ENCODE assay signal across 21 cellular contexts in the genomic region with DNA sequence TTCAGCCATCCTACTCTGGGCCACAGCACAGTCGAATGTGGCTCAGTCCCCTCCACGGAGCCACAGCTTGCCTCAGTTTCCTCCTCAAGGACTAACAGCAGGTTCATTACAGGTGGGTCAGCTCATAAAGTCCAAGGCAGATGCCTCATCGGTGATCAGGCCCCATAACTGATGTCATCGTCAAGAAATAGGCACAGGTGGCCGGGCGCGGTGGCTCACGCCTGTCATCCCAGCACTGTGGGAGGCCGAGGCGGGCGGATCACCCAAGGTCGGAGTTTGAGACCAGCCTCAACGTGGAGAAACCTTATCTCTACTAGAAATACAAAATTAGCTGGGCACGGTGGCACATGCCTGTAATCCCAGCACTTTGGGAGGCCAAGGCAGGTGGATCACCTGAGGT. TPM values are rescaled to one million over a fixed set of nuclear protein-coding genes. Genes with fewer than 3 reads are reported as not detected.
DNase-seq lines count a peak whose midpoint lies in the region; ATAC-seq and TF ChIP-seq lines count a peak whose summit lies in the region.
"Had no signal": no experiment of that assay in that cellular context is flagged by ENCODE, and none has a peak within 500 bp of the region (broad histone marks: within the 10 kb centered on the region; RNA-seq: fewer than 3 reads in every experiment).

No MANE protein-coding gene starts in this region.

- H3F3A ChIP-seq in GM23248 (ENCODE audit: insufficient read depth) = peaks cover 12% of the 10 kb centered on the region

- no peaks in the 10 kb centered on the region for H3K27me3 ChIP-seq in psoas muscle (ENCODE audit: insufficient read depth in 3 of 3, low read length in 2 of 3)
- H3K27me3 ChIP-seq in GM23248 (replicated peaks; ENCODE audit: insufficient read depth) = no peaks in the 10 kb centered on the region
- H3K27me3 ChIP-seq: hepatocyte had no signal

- no peak for TF ChIP-seq CTCF in 22Rv1 (IDR thresholded peaks at IDR 0.05)
- no peak for TF ChIP-seq CTCF in HEK293 (tag by site-specific recombination; IDR thresholded peaks at IDR 0.05)
- TF ChIP-seq CTCF in psoas muscle (IDR thresholded peaks at IDR 0.05) = no peak

- no peak for ATAC-seq in effector memory CD8-positive, alpha-beta T cell (replicated peaks)
- no peak for ATAC-seq in psoas muscle

- no peaks in the 10 kb centered on the region for H3K9me2 ChIP-seq in GM23248 (ENCODE audit: insufficient read depth)

- H3K4me3 Mint-ChIP-seq in effector memory CD8-positive, alpha-beta T cell = peak overlapping the region; percentile 54 to 77
- H3K4me3 Mint-ChIP-seq: activated B cell treated with CpG ODN at 0.5 μM for 24 hours had no signal

- no peak overlapping the region for H3K9ac ChIP-seq in GM23248
- H3K9ac ChIP-seq: KMS-11, parathyroid adenoma had no signal

- H3K9me3 Mint-ChIP-seq in effector memory CD8-positive, alpha-beta T cell = no peaks in the 10 kb centered on the region
- H3K9me3 Mint-ChIP-seq: activated B cell treated with CpG ODN at 0.5 μM for 24 hours had no signal

- peaks cover 39% of the 10 kb centered on the region for H3K36me3 Mint-ChIP-seq in effector memory CD8-positive, alpha-beta T cell (ENCODE audit: insufficient read depth)

- H3K27me3 Mint-ChIP-seq in effector memory CD8-positive, alpha-beta T cell = no peaks in the 10 kb centered on the region
- H3K27me3 Mint-ChIP-seq: activated B cell treated with CpG ODN at 0.5 μM for 24 hours had no signal

- no peaks in the 10 kb centered on the region for H3K9me3 ChIP-seq in HEK293 (ENCODE audit: control insufficient read depth, insufficient read depth, low read depth, low read length)
- no peaks in the 10 kb centered on the region for H3K9me3 ChIP-seq in psoas muscle
- no peaks in the 10 kb centered on the region for H3K9me3 ChIP-seq in GM23248 (ENCODE audit: low read depth)

- intact Hi-C loops in psoas muscle (cut with DNase I) = no loop called here

- CTCF ChIA-PET in HEK293 (lab: Yijun Ruan, JAX) = interaction anchor here (0.6 to 0.7 kb wide), 2 partner anchors 320 to 416 kb away, joined by 3 to 5 read pairs; no protein-coding TSS in a partner anchor

- POLR2A ChIA-PET in HEK293 (lab: Yijun Ruan, JAX) = no interaction called here

- H3K27ac Mint-ChIP-seq in effector memory CD8-positive, alpha-beta T cell = peak overlapping the region; percentile 58 to 84

- no peak overlapping the region for H3K4me2 ChIP-seq in GM23248 (ENCODE audit: unreplicated experiment)
- H3K4me2 ChIP-seq: hepatocyte, KMS-11 had no signal

- H3K27ac ChIP-seq in 22Rv1 (peak overlapping the region; percentile 20; the same call in 1 of the 2 replicates), HEK293 (ENCODE audit: extremely low read depth, low read depth, low read length) (no peak overlapping the region), psoas muscle (peak overlapping the region; percentile 96), GM23248 (no peak overlapping the region)
- H3K27ac ChIP-seq: hepatocyte, HL-60, KMS-11, parathyroid adenoma had no signal

- H3K4me3 ChIP-seq in HEK293 (ENCODE audit: low read depth, low read length) = no peak overlapping the region
- peak overlapping the region; percentile 58 for H3K4me3 ChIP-seq in psoas muscle
- H3K4me3 ChIP-seq in GM23248 = no peak overlapping the region
- H3K4me3 ChIP-seq: hepatocyte had no signal

- peaks cover 43 to 44% of the 10 kb centered on the region in 2 donors for H3K4me1 Mint-ChIP-seq in effector memory CD8-positive, alpha-beta T cell (ENCODE audit: low read depth in 2 of 2)

- no peaks in the 10 kb centered on the region; the same call in 1 of the 2 replicates for H4K20me1 ChIP-seq in GM23248 (ENCODE audit: insufficient read depth)

- H3K4me1 ChIP-seq in HEK293 (ENCODE audit: control insufficient read depth, insufficient read depth, low read length) (peaks cover 3% of the 10 kb centered on the region; the same call in 1 of the 2 replicates), psoas muscle (peaks cover 81% of the 10 kb centered on the region), GM23248 (ENCODE audit: insufficient read depth) (peaks cover 27% of the 10 kb centered on the region)

- WGBS in psoas muscle, 3 donors = 52 to 59% (median 54%) methylated on average over 12 to 14 of the region's 14 CpGs
- 84 to 86% methylated on average over 14 of the region's 14 CpGs for WGBS in GM23248 (ENCODE audit: low coverage in 1 of 2, low lambda C conversion rate in 2 of 2, missing lambda C conversion rate in 2 of 2), 2 experiments

- in situ Hi-C loops in GM23248 (cut with MboI) = no loop called here

- no peak overlapping the region for H2AFZ ChIP-seq in GM23248
- H2AFZ ChIP-seq: hepatocyte, parathyroid adenoma had no signal

- peaks cover 77% of the 10 kb centered on the region for H3K79me2 ChIP-seq in GM23248 (ENCODE audit: insufficient read depth)

- no peak for DNase-seq in effector memory CD8-positive, alpha-beta T cell
- DNase-seq in psoas muscle (no peak), GM23248 (no peak), hypothalamus (lab: John Stamatoyannopoulos, UW) (no peak), NCI-H1436 treated with DMSO at 0.1 percent for 48 hours (lab: John Stamatoyannopoulos, UW) (no peak)
- no peak for DNase-seq in stimulated activated CD4-positive, alpha-beta T cell treated with anti-CD3 and anti-CD28 coated beads, Interleukin-4, amount 100 ng/mL, for 4 hours
- DNase-seq: activated B cell treated with CpG ODN at 0.5 μM for 24 hours; activated gamma-delta T cell; Calu3; GOT3; NCI-H1417 treated with DMSO at 0.1 percent for 48 hours; NCI-H2227 treated with DMSO at 0.1 percent for 48 hours; SHP77; stimulated activated naive CD4-positive, alpha-beta T cell treated with Interleukin-2 at 50 U/mL for 16 hours had no signal

- H3K36me3 ChIP-seq in HEK293 (ENCODE audit: control insufficient read depth in 2 of 2, insufficient read depth in 1 of 2, low read length in 2 of 2) = peaks cover 0 to 5% of the 10 kb centered on the region in 2 experiments; a peak in 1 of 3 replicates
- no peaks in the 10 kb centered on the region for H3K36me3 ChIP-seq in psoas muscle (ENCODE audit: insufficient read depth in 1 of 2, low read depth in 1 of 2)
- H3K36me3 ChIP-seq in GM23248 (ENCODE audit: low read depth) = no peaks in the 10 kb centered on the region

TF ChIP-seq in HEK293, 187 proteins besides CTCF, POLR2A, EP300 and RAD21 (continues in another document):
- TF ChIP-seq KLF17 (tag by site-specific recombination; IDR thresholded peaks at IDR 0.05) = peak; percentile 78
- TF ChIP-seq ZNF394 (tag by site-specific recombination; IDR thresholded peaks at IDR 0.05; ENCODE audit: borderline replicate concordance) = no peak
- TF ChIP-seq GLIS1 (tag by site-specific recombination; IDR thresholded peaks at IDR 0.05) = peak; percentile 72
- no peak for TF ChIP-seq ZNF2 (tag by site-specific recombination; IDR thresholded peaks at IDR 0.05)
- TF ChIP-seq, protein P1, sequence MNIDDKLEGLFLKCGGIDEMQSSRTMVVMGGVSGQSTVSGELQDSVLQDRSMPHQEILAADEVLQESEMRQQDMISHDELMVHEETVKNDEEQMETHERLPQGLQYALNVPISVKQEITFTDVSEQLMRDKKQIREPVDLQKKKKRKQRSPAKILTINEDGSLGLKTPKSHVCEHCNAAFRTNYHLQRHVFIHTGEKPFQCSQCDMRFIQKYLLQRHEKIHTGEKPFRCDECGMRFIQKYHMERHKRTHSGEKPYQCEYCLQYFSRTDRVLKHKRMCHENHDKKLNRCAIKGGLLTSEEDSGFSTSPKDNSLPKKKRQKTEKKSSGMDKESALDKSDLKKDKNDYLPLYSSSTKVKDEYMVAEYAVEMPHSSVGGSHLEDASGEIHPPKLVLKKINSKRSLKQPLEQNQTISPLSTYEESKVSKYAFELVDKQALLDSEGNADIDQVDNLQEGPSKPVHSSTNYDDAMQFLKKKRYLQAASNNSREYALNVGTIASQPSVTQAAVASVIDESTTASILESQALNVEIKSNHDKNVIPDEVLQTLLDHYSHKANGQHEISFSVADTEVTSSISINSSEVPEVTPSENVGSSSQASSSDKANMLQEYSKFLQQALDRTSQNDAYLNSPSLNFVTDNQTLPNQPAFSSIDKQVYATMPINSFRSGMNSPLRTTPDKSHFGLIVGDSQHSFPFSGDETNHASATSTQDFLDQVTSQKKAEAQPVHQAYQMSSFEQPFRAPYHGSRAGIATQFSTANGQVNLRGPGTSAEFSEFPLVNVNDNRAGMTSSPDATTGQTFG (tag by site-specific recombination; IDR thresholded peaks at IDR 0.05; ENCODE audit: borderline replicate concordance) = no peak
- TF ChIP-seq SCRT1 (tag by site-specific recombination; IDR thresholded peaks at IDR 0.05; ENCODE audit: borderline replicate concordance) = 0 out of 2 replicates have a peak, but pooled peaks have one; percentile 33

RNA-seq across cellular contexts. Expression of gene UCKL1, which starts 3.4 kb away (rescaled TPM):
- 10 to 100 TPM; 23.2 to 37.0 (median 35.5) TPM for total RNA-seq in psoas muscle
- 10 to 100 TPM; 22.9 to 42.4 (median 40.5) TPM for polyA plus RNA-seq in psoas muscle
- 17.6 and 21.5 TPM in 2 replicates for total RNA-seq in GM23248 (2014; rRNA removed; shearing (Covaris generic))
- polyA plus RNA-seq in GM23248 (2016; fragmentation: Nextera tagmentation; extraction: Ambion mirVana) = 28.8 and 33.4 TPM in 2 replicates

RNA-seq across cellular contexts. Expression of gene ZNF512B, which starts 17.0 kb away (rescaled TPM):
- total RNA-seq in psoas muscle = 10 to 100 TPM in 3 of 4 donors, 1 to 10 TPM in 1; 10.0 to 14.4 (median 12.4) TPM
- polyA plus RNA-seq in psoas muscle (1 to 10 TPM; 3.3 to 9.1 (median 5.6) TPM), GM23248 (2016; fragmentation: Nextera tagmentation; extraction: Ambion mirVana) (1.2 and 1.5 TPM in 2 replicates)
- 16.4 and 16.6 TPM in 2 replicates for total RNA-seq in GM23248 (2014; rRNA removed; shearing (Covaris generic))

RNA-seq across cellular contexts. Expression of gene SAMD10, which starts 26.7 kb away (rescaled TPM):
- total RNA-seq in psoas muscle = under 1 TPM; 0.32 to 0.84 (median 0.55) TPM
- polyA plus RNA-seq in psoas muscle (1 to 10 TPM in 1 of 3 donors, under 1 TPM in 2; 0.44 to 5.5 (median 0.92) TPM), GM23248 (2016; fragmentation: Nextera tagmentation; extraction: Ambion mirVana) (1.3 and 1.7 TPM in 2 replicates)
- 0.38 and 1.3 TPM in 2 replicates for total RNA-seq in GM23248 (2014; rRNA removed; shearing (Covaris generic))
- total RNA-seq: G401 had no signal

RNA-seq across cellular contexts. Expression of gene PRPF6, which starts 28.2 kb away (rescaled TPM):
- 10 to 100 TPM; 51.0 to 63.1 (median 59.8) TPM for total RNA-seq in psoas muscle
- 10 to 100 TPM; 38.8 to 75.4 (median 52.5) TPM for polyA plus RNA-seq in psoas muscle
- total RNA-seq in GM23248 (2014; rRNA removed; shearing (Covaris generic)) = 39.0 and 47.1 TPM in 2 replicates
- polyA plus RNA-seq in GM23248 (2016; fragmentation: Nextera tagmentation; extraction: Ambion mirVana) = 54.8 and 59.4 TPM in 2 replicates

RNA-seq across cellular contexts. Expression of gene DNAJC5, which starts 57.8 kb away (rescaled TPM):
- total RNA-seq in psoas muscle = 10 to 100 TPM; 20.4 to 27.3 (median 23.3) TPM
- 10 to 100 TPM; 13.1 to 33.6 (median 19.7) TPM for polyA plus RNA-seq in psoas muscle
- total RNA-seq in GM23248 (2014; rRNA removed; shearing (Covaris generic)) = 68.0 and 70.9 TPM in 2 replicates
- 22.4 and 24.9 TPM in 2 replicates for polyA plus RNA-seq in GM23248 (2016; fragmentation: Nextera tagmentation; extraction: Ambion mirVana)

Comparison
In these comparisons a context has a peak if more than half of its experiments do, and no peak if none do; other contexts are left out.
1. H3K27ac ChIP-seq: peak in 22Rv1 (single experiment) and psoas muscle (single experiment); none in HEK293 (single experiment) and GM23248 (single experiment).